In the genomic region with DNA sequence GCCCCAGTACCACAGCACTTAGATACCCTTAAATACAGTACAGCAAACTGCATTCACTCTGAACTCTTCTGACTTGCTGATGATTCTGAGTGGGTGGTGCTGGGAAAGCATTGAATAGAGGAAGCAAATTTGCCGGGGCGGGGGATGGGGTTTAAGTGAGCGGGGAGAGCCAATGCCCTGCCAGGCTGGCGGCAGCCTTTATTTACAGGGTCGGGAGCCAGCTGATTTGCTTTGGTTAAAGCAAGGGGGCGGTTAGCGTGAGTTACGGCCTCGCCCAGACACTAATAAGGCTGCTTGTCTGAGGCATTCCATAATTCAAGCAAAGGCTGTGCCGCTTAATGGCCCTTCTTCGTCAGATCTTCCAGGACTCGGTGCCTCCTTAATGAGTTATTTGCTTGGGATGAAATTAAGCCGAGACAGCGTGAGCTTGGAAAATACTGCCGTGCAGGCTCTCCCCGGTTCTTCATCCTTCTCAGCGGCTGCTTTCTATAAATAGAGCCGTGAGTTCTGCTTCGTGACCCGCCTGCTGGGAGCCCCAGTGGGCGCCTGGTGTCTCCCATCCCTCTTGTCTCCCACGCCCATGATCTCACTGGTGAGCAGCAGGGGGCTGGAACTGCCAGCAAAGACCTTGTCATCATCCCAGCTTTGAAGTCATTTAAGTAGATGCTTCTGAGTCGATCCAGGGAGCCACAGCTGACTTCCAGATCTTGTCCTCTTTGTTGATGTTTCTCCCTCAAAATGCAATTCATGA, we compare ENCODE assay signal across 1 cellular context.
TF ChIP-seq lines count a peak whose summit lies in the region.

No MANE protein-coding gene starts in this region.

TF ChIP-seq in IMR-90, 13 proteins besides CTCF, POLR2A, EP300 and RAD21 (continued from another document):
- no peak for TF ChIP-seq SMC3 (IDR thresholded peaks at IDR 0.05; ENCODE audit: low read depth, low read length)
- no peak for TF ChIP-seq MAFK (IDR thresholded peaks at IDR 0.05; ENCODE audit: low read depth, low read length)
- TF ChIP-seq, protein P1, sequence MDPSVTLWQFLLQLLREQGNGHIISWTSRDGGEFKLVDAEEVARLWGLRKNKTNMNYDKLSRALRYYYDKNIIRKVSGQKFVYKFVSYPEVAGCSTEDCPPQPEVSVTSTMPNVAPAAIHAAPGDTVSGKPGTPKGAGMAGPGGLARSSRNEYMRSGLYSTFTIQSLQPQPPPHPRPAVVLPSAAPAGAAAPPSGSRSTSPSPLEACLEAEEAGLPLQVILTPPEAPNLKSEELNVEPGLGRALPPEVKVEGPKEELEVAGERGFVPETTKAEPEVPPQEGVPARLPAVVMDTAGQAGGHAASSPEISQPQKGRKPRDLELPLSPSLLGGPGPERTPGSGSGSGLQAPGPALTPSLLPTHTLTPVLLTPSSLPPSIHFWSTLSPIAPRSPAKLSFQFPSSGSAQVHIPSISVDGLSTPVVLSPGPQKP (IDR thresholded peaks at IDR 0.05; ENCODE audit: borderline replicate concordance, low read depth, low read length), result no peak
- TF ChIP-seq CHD1 (IDR thresholded peaks at IDR 0.05; ENCODE audit: low read depth, low read length), result no peak
- no peak for TF ChIP-seq RFX5 (IDR thresholded peaks at IDR 0.05; ENCODE audit: low read depth, low read length)
- no peak for TF ChIP-seq RCOR1 (IDR thresholded peaks at IDR 0.05; ENCODE audit: insufficient replicate concordance, low read length)
- TF ChIP-seq CEBPB (IDR thresholded peaks at IDR 0.05; ENCODE audit: low read depth, low read length), result no peak
TF ChIP-seq in IMR-90: peak in this region for 0.
